18 cellular contexts compared by ENCODE assay signal in genomic region chr2:42675815-42676214, GRCh38.
DNase-seq lines count a peak whose midpoint lies in the region; ATAC-seq and TF ChIP-seq lines count a peak whose summit lies in the region.
"Had no signal": no experiment of that assay in that cellular context is flagged by ENCODE, and none has a peak within 500 bp of the region (broad histone marks: within the 10 kb centered on the region; RNA-seq: fewer than 3 reads in every experiment).

No MANE protein-coding gene starts in this region.

- H3K27ac Mint-ChIP-seq in GM23338 (no peak overlapping the region), nephron progenitor cell (peak overlapping the region; percentile 49)
- H3K27ac Mint-ChIP-seq: B cell; CD8-positive, alpha-beta memory T cell; HFFc6 had no signal

- no peak overlapping the region for H2AFZ ChIP-seq in GM23338

- H3K9me3 ChIP-seq in left lung: no peaks in the 10 kb centered on the region

- DNase-seq in DMS53 (lab: John Stamatoyannopoulos, UW) (peak; percentile 46), GM23338 (ENCODE audit: low spot score) (no peak), left lung (no peak), nephron progenitor cell (no peak), superior temporal gyrus (ENCODE audit: extremely low spot score) (no peak), T-helper 1 cell (no peak)
- DNase-seq: CD8-positive, alpha-beta memory T cell; COR-L47; DMS 273 treated with DMSO at 0.1 percent for 48 hours; DMS79; GDM1; GOT3; H7; HFFc6 had no signal

- H3K4me3 ChIP-seq in GM23338 (no peak overlapping the region), left lung (no peak overlapping the region)
- H3K4me3 ChIP-seq: BLaER1 treated with 17β-estradiol and CSF1 and Interleukin-3, amounts not matched to agents 10 nM and 100 nM had no signal

- H3K4me3 Mint-ChIP-seq in GM23338 (no peak overlapping the region), nephron progenitor cell (no peak overlapping the region)
- H3K4me3 Mint-ChIP-seq: B cell; CD8-positive, alpha-beta memory T cell; HFFc6 had no signal

- H3K27me3 ChIP-seq in GM23338 (ENCODE audit: insufficient read depth) (no peaks in the 10 kb centered on the region), left lung (no peaks in the 10 kb centered on the region)
- H3K27me3 ChIP-seq: BLaER1 treated with 17β-estradiol and CSF1 and Interleukin-3, amounts not matched to agents 10 nM and 100 nM had no signal

- no peaks in the 10 kb centered on the region for H3K9me2 ChIP-seq in GM23338 (ENCODE audit: insufficient read depth)

- H3K4me1 Mint-ChIP-seq in GM23338 (peaks cover 10% of the 10 kb centered on the region), nephron progenitor cell (peaks cover 15% of the 10 kb centered on the region)
- H3K4me1 Mint-ChIP-seq: B cell had no signal

- H3F3A ChIP-seq in GM23338 (replicated peaks; ENCODE audit: low read depth): no peaks in the 10 kb centered on the region; the same call in 1 of the 2 replicates

- H3K36me3 Mint-ChIP-seq in GM23338 (ENCODE audit: low read depth) (peaks cover 29% of the 10 kb centered on the region), nephron progenitor cell (ENCODE audit: low read depth) (peaks cover 67% of the 10 kb centered on the region)

- H3K9me3 Mint-ChIP-seq in GM23338 (no peaks in the 10 kb centered on the region; the same call in 2 of the 3 replicates), nephron progenitor cell (peaks cover 9% of the 10 kb centered on the region)
- H3K9me3 Mint-ChIP-seq: CD8-positive, alpha-beta memory T cell; HFFc6 had no signal

- H4K20me1 ChIP-seq in GM23338 (replicated peaks; ENCODE audit: insufficient read depth): peaks cover 28% of the 10 kb centered on the region
- H4K20me1 ChIP-seq: BLaER1 treated with 17β-estradiol and CSF1 and Interleukin-3, amounts not matched to agents 10 nM and 100 nM had no signal

- intact Hi-C loops in left lung (cut with DNase I): no loop called here

- H3K36me3 ChIP-seq in GM23338 (ENCODE audit: insufficient read depth) (peaks cover 19% of the 10 kb centered on the region; the same call in 1 of the 2 replicates), left lung (no peaks in the 10 kb centered on the region)

- TF ChIP-seq CTCF in GM23338 (conservative IDR thresholded peaks at IDR 0.05; ENCODE audit: low read depth in 2 of 2): no peak
- no peak for TF ChIP-seq CTCF in left lung (IDR thresholded peaks at IDR 0.05)
- no peak for TF ChIP-seq CTCF in nephron progenitor cell (IDR thresholded peaks at IDR 0.05)

- no peak overlapping the region for H3K4me2 ChIP-seq in GM23338
- H3K4me2 ChIP-seq: BLaER1 treated with 17β-estradiol and CSF1 and Interleukin-3, amounts not matched to agents 10 nM and 100 nM had no signal

- no peaks in the 10 kb centered on the region for H3K27me3 Mint-ChIP-seq in GM23338 (ENCODE audit: insufficient read depth, low read depth, poor library complexity)
- H3K27me3 Mint-ChIP-seq in nephron progenitor cell (ENCODE audit: low read depth, poor library complexity): no peaks in the 10 kb centered on the region
- H3K27me3 Mint-ChIP-seq: B cell; CD8-positive, alpha-beta memory T cell had no signal

- H3K4me1 ChIP-seq in GM23338 (ENCODE audit: insufficient read depth) (no peaks in the 10 kb centered on the region; the same call in 1 of the 2 replicates), left lung (no peaks in the 10 kb centered on the region)
- H3K4me1 ChIP-seq: BLaER1 treated with 17β-estradiol and CSF1 and Interleukin-3, amounts not matched to agents 10 nM and 100 nM had no signal

- ATAC-seq in GM23338 (no peak), left lung (peak; percentile 84), HG03196 (IDR thresholded peaks at IDR 0.05; ENCODE audit: unreplicated experiment) (no peak)
- ATAC-seq: HCT116 had no signal

- H3K27ac ChIP-seq in GM23338 (ENCODE audit: low read depth) (0 out of 2 replicates have a peak overlapping the region, but pooled peaks have one; percentile 52), left lung (no peak overlapping the region)
- H3K27ac ChIP-seq: BLaER1 treated with 17β-estradiol and CSF1 and Interleukin-3, amounts not matched to agents 10 nM and 100 nM had no signal

- peaks cover 84% of the 10 kb centered on the region for H3K79me2 ChIP-seq in GM23338 (replicated peaks; ENCODE audit: insufficient read depth)

TF ChIP-seq in GM23338, 12 proteins besides CTCF, POLR2A, EP300 and RAD21 (continues in another document):
- no peak for TF ChIP-seq ZNF331 (CRISPR knock-in tag; IDR thresholded peaks at IDR 0.05; ENCODE audit: low read depth)
- TF ChIP-seq EZH2phosphoT487 (IDR thresholded peaks at IDR 0.05; ENCODE audit: unreplicated experiment): no peak
- no peak for TF ChIP-seq EZH2 (IDR thresholded peaks at IDR 0.05; ENCODE audit: low read depth, unreplicated experiment)
- TF ChIP-seq REST (IDR thresholded peaks at IDR 0.05; ENCODE audit: unreplicated experiment): no peak
- no peak for TF ChIP-seq ETS1 (IDR thresholded peaks at IDR 0.05)
- TF ChIP-seq JUNB (IDR thresholded peaks at IDR 0.05; ENCODE audit: unreplicated experiment): no peak
- no peak for TF ChIP-seq POLR2AphosphoS5 (IDR thresholded peaks at IDR 0.05; ENCODE audit: low read depth)
- no peak for TF ChIP-seq STAT1 (IDR thresholded peaks at IDR 0.05; ENCODE audit: unreplicated experiment)
- TF ChIP-seq CREB1 (CRISPR knock-in tag; IDR thresholded peaks at IDR 0.05; ENCODE audit: low read depth): no peak
